ENCODE assay signal across 9 cellular contexts in genomic region chr2:235551965-235552364, GRCh38. TPM values are rescaled to one million over a fixed set of nuclear protein-coding genes. Genes with fewer than 3 reads are reported as not detected.
DNase-seq lines count a peak whose midpoint lies in the region; ATAC-seq and TF ChIP-seq lines count a peak whose summit lies in the region.
"Had no signal": no experiment of that assay in that cellular context is flagged by ENCODE, and none has a peak within 500 bp of the region (broad histone marks: within the 10 kb centered on the region; RNA-seq: fewer than 3 reads in every experiment).

No MANE protein-coding gene starts in this region.

- peaks cover 3% of the 10 kb centered on the region for H3K27me3 Mint-ChIP-seq in activated CD4-positive, alpha-beta T cell treated with anti-CD3 and anti-CD28 coated beads, Interleukin-2, amount 10 ng/mL, durations not matched to agents 7 days and 5 days

- H3K27me3 ChIP-seq in HCT116 (ENCODE audit: insufficient read depth, low read length), result no peaks in the 10 kb centered on the region

- POLR2A ChIA-PET in HCT116 (lab: Charles Lee), result no interaction called here
- POLR2A ChIA-PET in activated CD4-positive, alpha-beta T cell treated with anti-CD3 and anti-CD28 coated beads, Interleukin-2, amount 10 ng/mL, durations not matched to agents 7 days and 5 days (lab: Charles Lee), result no interaction called here

- intact Hi-C loops in HCT116 (cut with micrococcal nuclease), result loop anchor here (1.0 kb wide), 1 partner anchor 416 kb away; no protein-coding TSS in a partner anchor

- no peaks in the 10 kb centered on the region for H3K9me3 ChIP-seq in HCT116 (ENCODE audit: control insufficient read depth in 1 of 2, insufficient read depth in 1 of 2, low read depth in 1 of 2, low read length in 2 of 2)

- H3K9me3 Mint-ChIP-seq in activated CD4-positive, alpha-beta T cell treated with anti-CD3 and anti-CD28 coated beads, Interleukin-2, amount 10 ng/mL, durations not matched to agents 7 days and 5 days, result no peaks in the 10 kb centered on the region

- RAD21 ChIA-PET in HCT116 (lab: Charles Lee; ENCODE audit: low non-redundant PET in 1 of 2, low total read pairs in 2 of 2, uncharacterized antibody in 2 of 2, unreplicated experiment in 2 of 2), result no interaction called here

- no peak overlapping the region for H3K4me3 Mint-ChIP-seq in activated CD4-positive, alpha-beta T cell treated with anti-CD3 and anti-CD28 coated beads, Interleukin-2, amount 10 ng/mL, durations not matched to agents 7 days and 5 days

- no peak for DNase-seq in AG09319 (ENCODE audit: extremely low read depth, low read depth)
- DNase-seq in HCT116 (ENCODE audit: low read depth, low spot score), result peak; percentile 22
- DNase-seq in RPMI8226, result peak; percentile 87
- peak; percentile 50 for DNase-seq in fibroblast of mammary gland (ENCODE audit: low read depth)
- DNase-seq in nucleus accumbens (lab: John Stamatoyannopoulos, UW), result peak in 47 of 56 donors; percentile 12 to 81 (median 50)
- DNase-seq in activated CD4-positive, alpha-beta T cell treated with anti-CD3 and anti-CD28 coated beads, Interleukin-2, amount 10 ng/mL, durations not matched to agents 7 days and 5 days, result no peak
- no peak for DNase-seq in NK-92 (lab: John Stamatoyannopoulos, UW; ENCODE audit: unreplicated experiment)
- DNase-seq in stimulated activated CD4-positive, alpha-beta T cell treated with anti-CD3 and anti-CD28 coated beads, Interleukin-1b, Interleukin-23, amount 100 ng/mL, for 48 hours, result no peak

- H3K4me2 ChIP-seq in HCT116 (ENCODE audit: low read length), result no peak overlapping the region

- CTCF ChIA-PET in HCT116 (lab: Charles Lee), result interaction anchor here (0.6 to 2.6 kb wide), 9 partner anchors 20 to 435 kb away, joined by 3 to 8 read pairs (median 3); no protein-coding TSS in a partner anchor
- CTCF ChIA-PET in activated CD4-positive, alpha-beta T cell treated with anti-CD3 and anti-CD28 coated beads, Interleukin-2, amount 10 ng/mL, durations not matched to agents 7 days and 5 days (lab: Charles Lee), result no interaction called here

- 0 out of 2 replicates have a peak, but pooled peaks cover under 1% of the 10 kb centered on the region for H4K20me1 ChIP-seq in HCT116 (ENCODE audit: insufficient read depth)

- H3K36me3 Mint-ChIP-seq in activated CD4-positive, alpha-beta T cell treated with anti-CD3 and anti-CD28 coated beads, Interleukin-2, amount 10 ng/mL, durations not matched to agents 7 days and 5 days (ENCODE audit: low read depth), result no peaks in the 10 kb centered on the region

- no peak overlapping the region for H3K27ac Mint-ChIP-seq in activated CD4-positive, alpha-beta T cell treated with anti-CD3 and anti-CD28 coated beads, Interleukin-2, amount 10 ng/mL, durations not matched to agents 7 days and 5 days

- no TSS peak for BruUV-seq in HCT116 (replicated peaks; lab: Mats Ljungman, UMichigan)

- no peaks in the 10 kb centered on the region for H3K4me1 Mint-ChIP-seq in activated CD4-positive, alpha-beta T cell treated with anti-CD3 and anti-CD28 coated beads, Interleukin-2, amount 10 ng/mL, durations not matched to agents 7 days and 5 days

- no peaks in the 10 kb centered on the region for H3K36me3 ChIP-seq in HCT116 (ENCODE audit: control insufficient read depth in 1 of 2, insufficient read depth in 2 of 2, low read length in 2 of 2)

- peak; percentile 98 for ATAC-seq in HCT116

- peak; percentile 73 for TF ChIP-seq RAD21 in HCT116 (IDR thresholded peaks at IDR 0.05; ENCODE audit: low read depth)

- no peak for TF ChIP-seq POLR2A in HCT116 (IDR thresholded peaks at IDR 0.05; ENCODE audit: borderline replicate concordance, extremely low read depth, insufficient read depth, insufficient read length)

- H3K4me3 ChIP-seq in HCT116 (replicated peaks in 1 of 2; ENCODE audit: low read depth in 1 of 2, low read length in 2 of 2) (no peak overlapping the region), fibroblast of mammary gland (ENCODE audit: control insufficient read depth, low read depth, low read length) (no peak overlapping the region)

- no peak overlapping the region for H3K9ac ChIP-seq in HCT116 (ENCODE audit: low read length)

- H3K9me2 ChIP-seq in HCT116 (ENCODE audit: insufficient read depth), result no peaks in the 10 kb centered on the region

- no peak overlapping the region for H3K27ac ChIP-seq in HCT116 (ENCODE audit: low read depth, low read length)
- H3K27ac ChIP-seq: epithelial cell of prostate had no signal

- H3K4me1 ChIP-seq in HCT116 (ENCODE audit: control insufficient read depth in 1 of 2, insufficient read depth in 2 of 2, low read length in 2 of 2), result peaks cover 3 to 22% of the 10 kb centered on the region in 2 experiments; a peak in 3 of 4 replicates

- TF ChIP-seq CTCF in AG09319 (IDR thresholded peaks at IDR 0.05; ENCODE audit: low read depth, low read length) (peak; percentile 40), HCT116 (IDR thresholded peaks at IDR 0.05 in 2 of 3, conservative IDR thresholded peaks at IDR 0.05 in 1 of 3; ENCODE audit: borderline replicate concordance in 1 of 3, insufficient read depth in 1 of 3, low read depth in 2 of 3, low read length in 2 of 3) (peak; percentile 71 to 97 (median 77)), fibroblast of mammary gland (conservative IDR thresholded peaks at IDR 0.05; ENCODE audit: control insufficient read depth, insufficient read depth, low read depth, low read length) (peak; percentile 42)

- H2AFZ ChIP-seq in HCT116 (ENCODE audit: low read depth, low read length, poor library complexity, severe bottlenecking), result no peak overlapping the region

- H3K79me2 ChIP-seq in HCT116 (ENCODE audit: insufficient read depth, low read length), result peaks cover 91% of the 10 kb centered on the region

TF ChIP-seq in HCT116, 20 proteins besides CTCF, POLR2A, EP300 and RAD21:
- TF ChIP-seq ATF3 (IDR thresholded peaks at IDR 0.05) (no peak), POLR2AphosphoS5 (IDR thresholded peaks at IDR 0.05; ENCODE audit: low read depth, low read length) (no peak), YY1 (IDR thresholded peaks at IDR 0.05; ENCODE audit: extremely low read depth, insufficient replicate concordance, low read depth, low read length) (no peak), MAX (IDR thresholded peaks at IDR 0.05) (no peak), TCF7L2 (IDR thresholded peaks at IDR 0.05; ENCODE audit: borderline replicate concordance, extremely low read depth, insufficient read depth, insufficient read length) (no peak), CEBPB (IDR thresholded peaks at IDR 0.05; ENCODE audit: low read depth) (no peak), ZBTB33 (IDR thresholded peaks at IDR 0.05; ENCODE audit: extremely low read depth, insufficient replicate concordance, low read length) (no peak), SRF (IDR thresholded peaks at IDR 0.05; ENCODE audit: low read depth) (no peak), EZH2phosphoT487 (IDR thresholded peaks at IDR 0.05; ENCODE audit: borderline replicate concordance) (no peak), JUND (IDR thresholded peaks at IDR 0.05) (no peak), SIN3A (IDR thresholded peaks at IDR 0.05; ENCODE audit: low read depth) (no peak), ZFX (IDR thresholded peaks at IDR 0.05) (no peak)

RNA-seq across cellular contexts. Expression of gene AGAP1, which starts 58.1 kb away (rescaled TPM):
- total RNA-seq in HCT116 (2021; ENCODE audit: unreplicated experiment), result 43.8 TPM
- 24.8 and 28.5 TPM in 2 replicates for polyA plus RNA-seq in HCT116 (2012)
- under 1 TPM; 0.89 to 0.97 TPM for total RNA-seq in activated CD4-positive, alpha-beta T cell treated with anti-CD3 and anti-CD28 coated beads, Interleukin-2, amount 10 ng/mL, durations not matched to agents 7 days and 5 days

Comparison
In these comparisons a context has a peak if more than half of its experiments do, and no peak if none do; other contexts are left out.
1. DNase-seq: peak in HCT116 (single experiment), RPMI8226 (single experiment), fibroblast of mammary gland (single experiment) and nucleus accumbens (47 of 56); none in AG09319 (single experiment), activated CD4-positive, alpha-beta T cell treated with anti-CD3 and anti-CD28 coated beads, Interleukin-2, amount 10 ng/mL, durations not matched to agents 7 days and 5 days (single experiment), NK-92 (single experiment) and stimulated activated CD4-positive, alpha-beta T cell treated with anti-CD3 and anti-CD28 coated beads, Interleukin-1b, Interleukin-23, amount 100 ng/mL, for 48 hours (single experiment).
2. RNA of gene AGAP1, which starts 58.1 kb away (total RNA-seq): 43.8 TPM in HCT116 (single experiment); 0.89 to 0.97 TPM in activated CD4-positive, alpha-beta T cell treated with anti-CD3 and anti-CD28 coated beads, Interleukin-2, amount 10 ng/mL, durations not matched to agents 7 days and 5 days; every median in the first group is over 10 times any median in the second.
3. Peak in every context shown above with its lines, with median percentiles within 50 percentile points of each other: CTCF ChIP-seq.